9 cellular contexts compared by ENCODE assay signal in genomic region chr9:123996731-123997421, GRCh38. TPM values are rescaled to one million over a fixed set of nuclear protein-coding genes. Genes with fewer than 3 reads are reported as not detected.
A peak's percentile ranks its signal among the peaks of the same experiment; 100 is the strongest.
DNase-seq lines count a peak whose midpoint lies in the region; ATAC-seq and TF ChIP-seq lines count a peak whose summit lies in the region.
"Had no signal": no experiment of that assay in that cellular context is flagged by ENCODE, and none has a peak within 500 bp of the region (broad histone marks: within the 10 kb centered on the region; RNA-seq: fewer than 3 reads in every experiment).

No MANE protein-coding gene starts in this region.

- H3K9me3 ChIP-seq in MG63 = no peaks in the 10 kb centered on the region

- H3K36me3 ChIP-seq in MG63 = no peaks in the 10 kb centered on the region

- H3K27ac ChIP-seq in dorsolateral prefrontal cortex = peak overlapping the region in 1 of 59 donors; percentile 26

- peak; percentile 45 to 50 for ATAC-seq in activated CD4-positive, CD25-positive, alpha-beta regulatory T cell treated with anti-CD3 and anti-CD28 coated beads, Interleukin-2, amount 50 U/mL, for 24 hours

- intact Hi-C loops in dorsolateral prefrontal cortex (cut with DNase I) = no loop called here

- TF ChIP-seq CTCF in dorsolateral prefrontal cortex (IDR thresholded peaks at IDR 0.05 in 54 of 56, conservative IDR thresholded peaks at IDR 0.05 in 2 of 56; ENCODE audit: low read depth in 1 of 56, partially characterized antibody in 56 of 56) = no peak

- H3K4me3 ChIP-seq in MG63 (no peak overlapping the region), dorsolateral prefrontal cortex (no peak overlapping the region)

- DNase-seq in activated CD4-positive, CD25-positive, alpha-beta regulatory T cell treated with anti-CD3 and anti-CD28 coated beads, Interleukin-2, amount 50 U/mL, for 72 hours = no peak
- DNase-seq in MG63 (peak; percentile 23), fibroblast of peridontal ligament (ENCODE audit: extremely low read depth) (peak; percentile 16), NCI-H2227 treated with DMSO at 0.1 percent for 48 hours (lab: John Stamatoyannopoulos, UW) (no peak), dorsolateral prefrontal cortex (no peak)
- DNase-seq in stimulated activated CD8-positive, alpha-beta memory T cell treated with anti-CD3 and anti-CD28 coated beads, Interleukin-2, amount 100 ng/mL, for 48 hours (ENCODE audit: low read depth in 2 of 2) = peak; percentile 39 to 44
- no peak for DNase-seq in central memory CD4-positive, alpha-beta T cell
- DNase-seq: NCI-H2081 treated with DMSO at 0.1 percent for 48 hours had no signal

- H3K27me3 ChIP-seq in MG63 (peaks cover 44% of the 10 kb centered on the region), dorsolateral prefrontal cortex (peaks cover 0 to 38% (median 16%) of the 10 kb centered on the region in 45 donors)

RNA-seq across cellular contexts. Expression of gene LHX2, which starts 14.7 kb away (rescaled TPM):
- 0.49 and 0.74 TPM in 2 replicates for total RNA-seq in MG63 (2014; rRNA removed; shearing (Covaris generic); ENCODE audit: low replicate concordance)
- total RNA-seq in dorsolateral prefrontal cortex = 100 to 1,000 TPM in 8 of 120 experiments, 10 to 100 TPM in 112; 23.2 to 211 (median 64.6) TPM

Comparison
In these comparisons a context has a peak if more than half of its experiments do, and no peak if none do; other contexts are left out.
1. DNase-seq: peak in MG63 (single experiment), fibroblast of peridontal ligament (single experiment) and stimulated activated CD8-positive, alpha-beta memory T cell treated with anti-CD3 and anti-CD28 coated beads, Interleukin-2, amount 100 ng/mL, for 48 hours (2 of 2); none in activated CD4-positive, CD25-positive, alpha-beta regulatory T cell treated with anti-CD3 and anti-CD28 coated beads, Interleukin-2, amount 50 U/mL, for 72 hours (single experiment), NCI-H2227 treated with DMSO at 0.1 percent for 48 hours (single experiment), central memory CD4-positive, alpha-beta T cell (single experiment) and dorsolateral prefrontal cortex (0 of 10).
2. RNA of gene LHX2, which starts 14.7 kb away (total RNA-seq): 23.2 to 211 TPM in dorsolateral prefrontal cortex; 0.49 to 0.74 TPM in MG63; every median in the first group is over 10 times any median in the second.